21 cellular contexts compared by ENCODE assay signal in genomic region chr19:20028611-20029010, GRCh38. TPM values are rescaled to one million over a fixed set of nuclear protein-coding genes. Genes with fewer than 3 reads are reported as not detected.
"Had no signal": no experiment of that assay in that cellular context is flagged by ENCODE, and none has a peak within 500 bp of the region (broad histone marks: within the 10 kb centered on the region; RNA-seq: fewer than 3 reads in every experiment).

No MANE protein-coding gene starts in this region.

- H3K4me3 ChIP-seq: ascending aorta, body of pancreas, SJCRH30 had no signal

- DNase-seq: activated CD4-positive, alpha-beta T cell treated with anti-CD3 and anti-CD28 coated beads for 36 hours; activated CD4-positive, CD25-positive, alpha-beta regulatory T cell; activated CD8-positive, alpha-beta memory T cell treated with anti-CD3 and anti-CD28 coated beads, Interleukin-2, amount 50 U/mL, for 4 hours; activated CD8-positive, alpha-beta T cell treated with anti-CD3 and anti-CD28 coated beads for 36 hours; body of pancreas; KG1; NCI-H1048; NCI-H1417; NCI-H2029 treated with DMSO at 0.1 percent for 48 hours; NCI-H345; NCI-H510A; NCI-H526 treated with DMSO at 0.1 percent for 48 hours; NCI-H82; OCI-M1; RPMI8226; SJCRH30; SK-N-SH; T-helper 1 cell had no signal

- FAIRE-seq: bronchial epithelial cell had no signal

- H3K27ac ChIP-seq: ascending aorta, body of pancreas, SJCRH30, VCaP had no signal

- H3K27me3 ChIP-seq: ascending aorta, body of pancreas, SJCRH30 had no signal

RNA-seq across cellular contexts. Expression of gene ZNF90, which starts 49.2 kb away (rescaled TPM):
- total RNA-seq: ascending aorta had no signal
